9 cellular contexts compared by ENCODE assay signal in the genomic region with DNA sequence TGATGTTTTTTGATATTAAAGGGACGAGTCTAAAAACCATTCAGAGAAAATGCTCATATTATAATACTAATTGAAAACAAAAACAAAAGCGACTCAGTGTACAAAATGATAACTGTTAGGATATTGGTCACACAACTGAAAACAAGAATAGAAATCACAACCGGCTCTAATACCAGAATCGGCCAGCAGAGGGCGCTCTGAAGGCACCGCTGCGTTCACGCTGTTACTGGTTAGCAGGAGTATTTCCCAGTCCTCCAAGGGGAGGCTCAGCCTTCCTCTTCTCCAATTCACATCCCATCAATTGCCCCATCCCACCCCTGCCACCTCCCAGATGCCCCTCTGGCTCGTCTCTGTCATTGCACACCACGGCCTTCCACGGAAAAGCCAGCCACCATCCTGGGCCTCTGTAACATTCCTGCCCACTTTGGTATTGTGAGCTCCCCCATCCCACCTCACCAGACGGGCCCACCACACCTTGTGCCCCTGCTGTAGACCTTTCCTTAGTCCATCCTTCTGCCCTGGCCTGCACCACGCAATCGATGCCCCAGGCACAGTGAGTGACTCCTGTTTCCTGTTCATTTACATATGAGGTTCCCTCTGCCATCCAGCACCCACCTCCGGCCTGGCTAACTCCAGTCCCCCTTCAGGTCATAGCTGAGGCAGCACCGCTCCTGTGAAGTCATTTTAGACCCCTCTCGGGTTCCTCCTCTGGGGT. TPM values are rescaled to one million over a fixed set of nuclear protein-coding genes. Genes with fewer than 3 reads are reported as not detected.
DNase-seq lines count a peak whose midpoint lies in the region; ATAC-seq, FAIRE-seq and TF ChIP-seq lines count a peak whose summit lies in the region.
"Had no signal": no experiment of that assay in that cellular context is flagged by ENCODE, and none has a peak within 500 bp of the region (broad histone marks: within the 10 kb centered on the region; RNA-seq: fewer than 3 reads in every experiment).

No MANE protein-coding gene starts in this region.

- peak; percentile 82 to 87 for TF ChIP-seq RAD21 in H1 (IDR thresholded peaks at IDR 0.05 in 1 of 2, conservative IDR thresholded peaks at IDR 0.05 in 1 of 2; ENCODE audit: low read depth in 2 of 2, low read length in 2 of 2)

- no peaks in the 10 kb centered on the region for H3K79me2 ChIP-seq in H1 (ENCODE audit: control insufficient read depth in 1 of 2, insufficient read depth in 2 of 2, low read length in 2 of 2)

- peak; percentile 44 to 82 (median 61) for DNase-seq in CD8-positive, alpha-beta T cell
- DNase-seq in H7 (peak; percentile 77), NCI-H748 treated with DMSO at 0.1 percent for 48 hours (lab: John Stamatoyannopoulos, UW) (peak; percentile 12), H1 (ENCODE audit: low read depth in 1 of 2, low spot score in 2 of 2) (peak in 1 of 2 experiments; percentile 95), mesenteric fat pad (ENCODE audit: low spot score) (peak; percentile 92)
- DNase-seq in activated CD8-positive, alpha-beta memory T cell treated with anti-CD3 and anti-CD28 coated beads for 24 hours: peak; percentile 93
- peak; percentile 60 to 74 for DNase-seq in stimulated activated CD8-positive, alpha-beta memory T cell treated with anti-CD3 and anti-CD28 coated beads, Interleukin-2, amount 100 ng/mL, for 48 hours (ENCODE audit: low read depth in 2 of 2)

- H3K27ac ChIP-seq in CD8-positive, alpha-beta T cell (ENCODE audit: low read depth, low read length): no peak overlapping the region
- H3K27ac ChIP-seq in H1 (ENCODE audit: low read depth, low read length): no peak overlapping the region
- H3K27ac ChIP-seq: SK-N-MC had no signal

- no peak overlapping the region for H2AFZ ChIP-seq in H1 (ENCODE audit: low read length)

- FAIRE-seq in H1 (lab: Jason Lieb, UNC): peak; percentile 96

- H2BK5ac ChIP-seq in H1 (ENCODE audit: low read depth, low read length): peak overlapping the region; percentile 52; the same call in 1 of the 2 replicates

- no peak overlapping the region for H3K4me3 ChIP-seq in CD8-positive, alpha-beta T cell (ENCODE audit: low read depth, low read length)
- H3K4me3 ChIP-seq in H7 (ENCODE audit: insufficient read depth, low read depth, low read length): no peak overlapping the region
- H3K4me3 ChIP-seq in H1 (ENCODE audit: extremely low read depth in 1 of 4, insufficient read depth in 2 of 4, low read depth in 3 of 4, low read length in 4 of 4): no peak overlapping the region
- H3K4me3 ChIP-seq: SK-N-MC had no signal

- no peaks in the 10 kb centered on the region; the same call in 1 of the 2 replicates for H3K79me1 ChIP-seq in H1 (ENCODE audit: low read depth, low read length)

- H3K4me1 ChIP-seq in CD8-positive, alpha-beta T cell (ENCODE audit: insufficient read depth, low read length): no peaks in the 10 kb centered on the region
- H3K4me1 ChIP-seq in H1 (replicated peaks in 1 of 4; ENCODE audit: control insufficient read depth in 3 of 4, insufficient read depth in 4 of 4, low read length in 3 of 4): peaks cover 6 to 22% (median 16%) of the 10 kb centered on the region in 4 experiments

- no peak overlapping the region for H2BK120ac ChIP-seq in H1 (replicated peaks; ENCODE audit: low read depth, low read length)

- no peaks in the 10 kb centered on the region; the same call in 1 of the 2 replicates for H3K23me2 ChIP-seq in H1 (ENCODE audit: low read depth, low read length)

- peak overlapping the region; percentile 42 for H4K91ac ChIP-seq in H1 (replicated peaks; ENCODE audit: insufficient read length, low read length)

- H3K56ac ChIP-seq in H1 (replicated peaks; ENCODE audit: insufficient read length, low read depth, low read length): no peak overlapping the region

- ATAC-seq in CD8-positive, alpha-beta T cell: no peak
- no peak for ATAC-seq in GM21423 (IDR thresholded peaks at IDR 0.05; ENCODE audit: unreplicated experiment)

- 34% methylated on average over 17 of the region's 17 CpGs; no CpG with 5 or more reads in 1 of the 2 experiments for WGBS in H1 (ENCODE audit: extremely low coverage in 1 of 2, insufficient coverage in 1 of 2, insufficient read length in 1 of 2, insufficient replicate concordance in 2 of 2, low coverage in 1 of 2, low lambda C conversion rate in 2 of 2, missing lambda C conversion rate in 1 of 2), 2 experiments

- peak overlapping the region; percentile 75; the same call in 1 of the 2 replicates for H2BK12ac ChIP-seq in H1 (ENCODE audit: low read depth, low read length)

- H3K9me3 ChIP-seq in CD8-positive, alpha-beta T cell (ENCODE audit: low read length): no peaks in the 10 kb centered on the region
- H3K9me3 ChIP-seq in H1 (ENCODE audit: insufficient read depth in 2 of 2, low read depth in 1 of 2, low read length in 1 of 2): no peaks in the 10 kb centered on the region

- H3K27me3 Mint-ChIP-seq in CD8-positive, alpha-beta T cell (ENCODE audit: low read depth): peaks cover 4% of the 10 kb centered on the region

- TF ChIP-seq EP300 in H1 (IDR thresholded peaks at IDR 0.05; ENCODE audit: borderline replicate concordance in 1 of 2, low read depth in 2 of 2, low read length in 2 of 2): no peak

- no peak overlapping the region for H3K14ac ChIP-seq in H1 (ENCODE audit: insufficient read length)

- no peak overlapping the region for H3K4me3 Mint-ChIP-seq in CD8-positive, alpha-beta T cell

- H3K18ac ChIP-seq in H1 (ENCODE audit: extremely low read depth, low read length): no peak overlapping the region

- CTCF ChIA-PET in CD8-positive, alpha-beta T cell (lab: Charles Lee): interaction anchor here (0.6 to 5.3 kb wide), 16 partner anchors 11 to 598 kb away, joined by 3 to 45 read pairs (median 4); no protein-coding TSS in a partner anchor
- CTCF ChIA-PET in H1 (lab: Charles Lee; ENCODE audit: partially characterized antibody): interaction anchor here (0.6 to 40.0 kb wide), 42 partner anchors 11 to 1960 kb away, joined by 3 to 994 read pairs (median 4); partner anchors contain the start of genes ACOX2, FAM107A and FAM3D

- no peaks in the 10 kb centered on the region for H3K27me3 ChIP-seq in CD8-positive, alpha-beta T cell (ENCODE audit: insufficient read depth, low read length)
- H3K27me3 ChIP-seq in H7 (ENCODE audit: control insufficient read depth, insufficient read depth, low read length) (no peaks in the 10 kb centered on the region), H1 (replicated peaks in 1 of 4; ENCODE audit: control insufficient read depth in 3 of 4, extremely low read depth in 1 of 4, insufficient read depth in 3 of 4, low read length in 3 of 4) (peaks cover 0 to 2% (median 0%) of the 10 kb centered on the region in 4 experiments; a peak in 2 of 7 replicates)

- no peak overlapping the region for H4K8ac ChIP-seq in H1 (ENCODE audit: extremely low read depth, insufficient read depth, low read length)

- H3K36me3 Mint-ChIP-seq in CD8-positive, alpha-beta T cell: no peaks in the 10 kb centered on the region

- H3K4ac ChIP-seq in H1 (replicated peaks; ENCODE audit: insufficient read length, low read depth, low read length): no peak overlapping the region

- no peak overlapping the region for H3K27ac Mint-ChIP-seq in CD8-positive, alpha-beta T cell

- H2BK20ac ChIP-seq in H1 (ENCODE audit: low read length): 0 out of 2 replicates have a peak overlapping the region, but pooled peaks have one; percentile 61

- POLR2A ChIA-PET in CD8-positive, alpha-beta T cell (lab: Charles Lee): no interaction called here
- POLR2A ChIA-PET in H1 (lab: Charles Lee; ENCODE audit: partially characterized antibody): interaction anchor here (0.7 to 1.4 kb wide), 3 partner anchors 13 to 60 kb away, joined by 3 to 4 read pairs (median 3); no protein-coding TSS in a partner anchor

- H3K23ac ChIP-seq in H1 (ENCODE audit: insufficient read length): no peak overlapping the region

- no peak for TF ChIP-seq POLR2A in H1 (IDR thresholded peaks at IDR 0.05; ENCODE audit: control extremely low read depth in 1 of 2, low read depth in 2 of 2, low read length in 2 of 2)

- TF ChIP-seq CTCF in CD8-positive, alpha-beta T cell (IDR thresholded peaks at IDR 0.05): peak; percentile 96
- peak; percentile 85 to 96 (median 87) for TF ChIP-seq CTCF in H1 (IDR thresholded peaks at IDR 0.05; ENCODE audit: control extremely low read depth in 1 of 3, insufficient read depth in 1 of 3, low read depth in 1 of 3, low read length in 3 of 3)

- no peak overlapping the region for H4K5ac ChIP-seq in H1 (ENCODE audit: insufficient read length, low read depth, low read length)

- no peak overlapping the region for H3K9ac ChIP-seq in H1 (replicated peaks in 1 of 4; ENCODE audit: extremely low read depth in 1 of 4, low read depth in 3 of 4, low read length in 3 of 4)

- H3K4me2 ChIP-seq in H1 (ENCODE audit: insufficient read depth in 1 of 2, low read depth in 2 of 2, low read length in 2 of 2): no peak overlapping the region

- no peaks in the 10 kb centered on the region for H3K9me3 Mint-ChIP-seq in CD8-positive, alpha-beta T cell

- no peaks in the 10 kb centered on the region for H4K20me1 ChIP-seq in H1 (replicated peaks in 1 of 2; ENCODE audit: control insufficient read depth in 1 of 2, insufficient read depth in 2 of 2, low read length in 2 of 2)

- peak overlapping the region; percentile 25; the same call in 1 of the 2 replicates for H2BK15ac ChIP-seq in H1 (ENCODE audit: low read length)

- H3K36me3 ChIP-seq in CD8-positive, alpha-beta T cell (ENCODE audit: insufficient read depth, low read length): no peaks in the 10 kb centered on the region
- H3K36me3 ChIP-seq in H7 (replicated peaks; ENCODE audit: control insufficient read depth, insufficient read depth, low read length): no peaks in the 10 kb centered on the region
- no peaks in the 10 kb centered on the region for H3K36me3 ChIP-seq in H1 (ENCODE audit: control insufficient read depth in 2 of 4, insufficient read depth in 4 of 4, low read length in 3 of 4)

- peaks cover 6% of the 10 kb centered on the region for H3K4me1 Mint-ChIP-seq in CD8-positive, alpha-beta T cell (ENCODE audit: low read depth)

- H2AK5ac ChIP-seq in H1 (ENCODE audit: low read depth, low read length): peak overlapping the region; percentile 29; the same call in 1 of the 2 replicates

- intact Hi-C loops in CD8-positive, alpha-beta T cell (cut with DNase I, micrococcal nuclease): loop anchor here in 1 of 2 experiments (2.0 kb wide), 1 partner anchor 62 kb away; no protein-coding TSS in a partner anchor

RNA-seq across cellular contexts. Expression of gene FAM107A, which starts 8.5 kb away (rescaled TPM):
- not detected for total RNA-seq in CD8-positive, alpha-beta T cell
- total RNA-seq in H7 (2014; rRNA removed; shearing (Covaris generic)): 0.07 TPM in 1 of 2 replicates, not detected in the other
- 0.57 and 0.65 TPM in 2 replicates for total RNA-seq in H1 (2021; fragmentation: NEBNext Ultra II Directional; extraction: Animal tissue kit (Norgen Biotek cat#: 25700))
- 0.51 and 1.1 TPM in 2 replicates for polyA plus RNA-seq in H1 (2011; rRNA removed)
- polyA plus RNA-seq in H1 (2011; cell fraction: cytosol; rRNA removed): 0.83 TPM
- 0.61 TPM for polyA plus RNA-seq in H1 (2011; cell fraction: nucleus; rRNA removed)
- 0.16 to 0.23 TPM (median 0.22 TPM) in 4 replicates for polyA plus RNA-seq in H1 (2012, experiment 1 of 2)
- 0.33 TPM for polyA plus RNA-seq in H1 (2012, experiment 2 of 2)
- polyA plus RNA-seq in H1 (2013, experiment 1 of 2): 0.53 TPM
- 0.50 TPM for polyA plus RNA-seq in H1 (2013, experiment 2 of 2)
- polyA minus RNA-seq in H1 (2011; rRNA and poly(A)+ RNA removed): 0.05 and 0.60 TPM in 2 replicates
- 1.0 TPM for polyA minus RNA-seq in H1 (2011; cell fraction: cytosol; rRNA and poly(A)+ RNA removed)
- polyA minus RNA-seq in H1 (2011; cell fraction: nucleus; rRNA and poly(A)+ RNA removed): 0.40 TPM
- 39.2 TPM for total RNA-seq in mesenteric fat pad

RNA-seq across cellular contexts. Expression of gene ACOX2, which starts 31.7 kb away (rescaled TPM):
- not detected for total RNA-seq in CD8-positive, alpha-beta T cell
- total RNA-seq in H7 (2014; rRNA removed; shearing (Covaris generic)): 2.9 and 4.2 TPM in 2 replicates
- total RNA-seq in H1 (2021; fragmentation: NEBNext Ultra II Directional; extraction: Animal tissue kit (Norgen Biotek cat#: 25700)): 3.1 and 3.2 TPM in 2 replicates
- 7.3 and 9.2 TPM in 2 replicates for polyA plus RNA-seq in H1 (2011; rRNA removed)
- 4.7 TPM for polyA plus RNA-seq in H1 (2011; cell fraction: cytosol; rRNA removed)
- polyA plus RNA-seq in H1 (2011; cell fraction: nucleus; rRNA removed): 5.0 TPM
- 2.3 to 4.8 TPM (median 4.1 TPM) in 4 replicates for polyA plus RNA-seq in H1 (2012, experiment 1 of 2)
- polyA plus RNA-seq in H1 (2012, experiment 2 of 2): 4.8 TPM
- 3.9 TPM for polyA plus RNA-seq in H1 (2013, experiment 1 of 2)
- polyA plus RNA-seq in H1 (2013, experiment 2 of 2): 3.5 TPM
- 7.2 and 8.5 TPM in 2 replicates for polyA minus RNA-seq in H1 (2011; rRNA and poly(A)+ RNA removed)
- polyA minus RNA-seq in H1 (2011; cell fraction: cytosol; rRNA and poly(A)+ RNA removed): 1.5 TPM
- polyA minus RNA-seq in H1 (2011; cell fraction: nucleus; rRNA and poly(A)+ RNA removed): 2.5 TPM
- 18.8 TPM for total RNA-seq in mesenteric fat pad

Comparison
In these comparisons a context has a peak if more than half of its experiments do, and no peak if none do; other contexts are left out.
1. RNA of gene FAM107A, which starts 8.5 kb away (total RNA-seq): 39.2 TPM in mesenteric fat pad (single experiment); 0.57 to 0.65 TPM in H1, 0.07 TPM in H7 and not detected in CD8-positive, alpha-beta T cell; every median in the first group is over 10 times any median in the second.